In genomic region chr1:186757851-186758250, GRCh38 we compare ENCODE assay signal across 14 cellular contexts.
"Had no signal": no experiment of that assay in that cellular context is flagged by ENCODE, and none has a peak within 500 bp of the region (broad histone marks: within the 10 kb centered on the region; RNA-seq: fewer than 3 reads in every experiment).

No MANE protein-coding gene starts in this region.

- DNase-seq: esophagus squamous epithelium; foreskin fibroblast; left colon; left ventricle myocardium superior; naive thymus-derived CD4-positive, alpha-beta T cell; nephron progenitor cell; right lobe of liver; stimulated activated CD4-positive, alpha-beta T cell treated with anti-CD3 and anti-CD28 coated beads, Interleukin-15, amount 100 ng/mL, for 24 hours; stimulated activated CD4-positive, alpha-beta T cell treated with anti-CD3 and anti-CD28 coated beads, Interleukin-1b, Interleukin-23, amount 100 ng/mL, for 48 hours; stimulated activated CD4-positive, alpha-beta T cell treated with anti-CD3 and anti-CD28 coated beads, Interleukin-4, amount 100 ng/mL, for 24 hours; tibial artery; upper lobe of left lung; uterus had no signal

- ATAC-seq: left colon; left ventricle myocardium superior; naive thymus-derived CD4-positive, alpha-beta T cell; right lobe of liver; stimulated activated memory B cell treated with anti-CD40 and anti-IgM and Interleukin-4, amounts not matched to agents 10 μg/mL and 1 μg/mL and 100 μg/mL, for 72 hours had no signal
